Comparison of ENCODE assay signal across 9 cellular contexts in the genomic region with DNA sequence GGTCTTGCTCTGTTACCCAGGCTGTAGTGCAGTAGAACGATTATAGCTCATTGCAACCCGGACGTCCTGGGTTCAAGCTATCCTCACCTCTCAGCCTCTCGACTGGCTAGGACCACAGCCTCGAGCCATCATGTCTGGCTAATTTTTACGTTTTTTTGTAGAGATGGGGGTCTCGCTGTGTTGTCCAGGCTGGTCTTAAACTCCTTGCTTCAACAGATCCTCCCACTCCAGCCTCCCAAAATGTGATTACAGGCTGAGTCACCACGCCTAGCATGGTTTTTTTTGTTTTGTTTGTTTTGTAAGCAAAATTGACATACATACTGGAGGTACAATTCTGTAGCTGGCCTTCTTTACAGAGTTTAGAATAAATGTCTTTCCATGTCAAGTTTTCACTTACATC. TPM values are rescaled to one million over a fixed set of nuclear protein-coding genes. Genes with fewer than 3 reads are reported as not detected.
DNase-seq lines count a peak whose midpoint lies in the region; ATAC-seq, FAIRE-seq and TF ChIP-seq lines count a peak whose summit lies in the region.
"Had no signal": no experiment of that assay in that cellular context is flagged by ENCODE, and none has a peak within 500 bp of the region (broad histone marks: within the 10 kb centered on the region; RNA-seq: fewer than 3 reads in every experiment).

No MANE protein-coding gene starts in this region.

- no peak overlapping the region for H2AFZ ChIP-seq in keratinocyte (ENCODE audit: control insufficient read depth, low read length)

- H3K79me2 ChIP-seq in keratinocyte (ENCODE audit: control insufficient read depth, insufficient read depth, low read length), result peaks cover 20% of the 10 kb centered on the region

- H3K36me3 ChIP-seq in keratinocyte (ENCODE audit: control insufficient read depth in 2 of 2, extremely low read depth in 1 of 2, insufficient read depth in 2 of 2, low read length in 2 of 2) (peaks cover 3 to 9% of the 10 kb centered on the region in 2 experiments), subcutaneous abdominal adipose tissue (ENCODE audit: control insufficient read depth in 5 of 5, insufficient read depth in 5 of 5, low read length in 5 of 5) (peaks cover 9 to 22% (median 15%) of the 10 kb centered on the region in 5 donors)

- H3K4me1 ChIP-seq in keratinocyte (ENCODE audit: control insufficient read depth, extremely low read depth, insufficient read depth, low read length), result peaks cover 3% of the 10 kb centered on the region
- H3K4me1 ChIP-seq in subcutaneous abdominal adipose tissue (ENCODE audit: control insufficient read depth in 5 of 5, insufficient read depth in 5 of 5, low read length in 5 of 5), result peaks cover 2 to 30% (median 28%) of the 10 kb centered on the region in 5 donors

- peaks cover 8% of the 10 kb centered on the region for H3K36me3 Mint-ChIP-seq in activated naive CD4-positive, alpha-beta T cell treated with anti-CD3 and anti-CD28 coated beads for 36 hours (ENCODE audit: low read depth)
- peaks cover 19% of the 10 kb centered on the region for H3K36me3 Mint-ChIP-seq in activated CD4-positive, alpha-beta memory T cell treated with anti-CD3 and anti-CD28 coated beads, Interleukin-2, amount 10 ng/mL, durations not matched to agents 7 days and 5 days (ENCODE audit: low read depth)

- dilution Hi-C loops in keratinocyte (cut with MboI; ENCODE audit: extremely low pct_ligation_motif_present, low sequenced_read_pairs), result no loop called here

- peak overlapping the region in 2 of 3 experiments; percentile 77 to 87 for H3K4me3 ChIP-seq in keratinocyte (ENCODE audit: control insufficient read depth in 2 of 3, extremely low read depth in 1 of 3, insufficient read depth in 2 of 3, low read depth in 1 of 3, low read length in 3 of 3)
- peak overlapping the region; percentile 29 to 98 (median 92) for H3K4me3 ChIP-seq in subcutaneous abdominal adipose tissue (ENCODE audit: low read depth in 1 of 5, low read length in 5 of 5)

- no peaks in the 10 kb centered on the region for H3K9me1 ChIP-seq in keratinocyte (ENCODE audit: control insufficient read depth, extremely low read depth, insufficient read depth, low read length)

- intact Hi-C loops in activated naive CD4-positive, alpha-beta T cell treated with anti-CD3 and anti-CD28 coated beads for 36 hours (cut with micrococcal nuclease), result loop anchor here (5.0 kb wide), 1 partner anchor 36 kb away; no protein-coding TSS in a partner anchor

- H3K9me3 ChIP-seq in keratinocyte (ENCODE audit: control insufficient read depth, low read depth, low read length) (no peaks in the 10 kb centered on the region), subcutaneous abdominal adipose tissue (ENCODE audit: control insufficient read depth in 5 of 5, low read length in 5 of 5) (no peaks in the 10 kb centered on the region)

- peak overlapping the region; percentile 99 for H3K4me3 Mint-ChIP-seq in activated naive CD4-positive, alpha-beta T cell treated with anti-CD3 and anti-CD28 coated beads for 36 hours
- peak overlapping the region; percentile 95 for H3K4me3 Mint-ChIP-seq in activated CD4-positive, alpha-beta memory T cell treated with anti-CD3 and anti-CD28 coated beads, Interleukin-2, amount 10 ng/mL, durations not matched to agents 7 days and 5 days

- H3K27ac Mint-ChIP-seq in activated naive CD4-positive, alpha-beta T cell treated with anti-CD3 and anti-CD28 coated beads for 36 hours, result no peak overlapping the region
- no peak overlapping the region for H3K27ac Mint-ChIP-seq in activated CD4-positive, alpha-beta memory T cell treated with anti-CD3 and anti-CD28 coated beads, Interleukin-2, amount 10 ng/mL, durations not matched to agents 7 days and 5 days

- no peak for ATAC-seq in HG02588 (IDR thresholded peaks at IDR 0.05; ENCODE audit: unreplicated experiment)

- H3K4me1 Mint-ChIP-seq in activated naive CD4-positive, alpha-beta T cell treated with anti-CD3 and anti-CD28 coated beads for 36 hours (ENCODE audit: low read depth), result peaks cover 15% of the 10 kb centered on the region
- H3K4me1 Mint-ChIP-seq in activated CD4-positive, alpha-beta memory T cell treated with anti-CD3 and anti-CD28 coated beads, Interleukin-2, amount 10 ng/mL, durations not matched to agents 7 days and 5 days, result peaks cover 27% of the 10 kb centered on the region

- DNase-seq in activated naive CD4-positive, alpha-beta T cell treated with anti-CD3 and anti-CD28 coated beads for 36 hours, result no peak
- DNase-seq in activated naive CD4-positive, alpha-beta T cell treated with anti-CD3 and anti-CD28 coated beads, Interleukin-2, amount 50 U/mL, for 16 hours, result no peak
- no peak for DNase-seq in activated CD4-positive, alpha-beta memory T cell treated with anti-CD3 and anti-CD28 coated beads, Interleukin-2, amount 10 ng/mL, durations not matched to agents 7 days and 5 days
- DNase-seq in keratinocyte (ENCODE audit: low read depth, low spot score) (no peak), NCI-H187 treated with DMSO at 0.1 percent for 48 hours (lab: John Stamatoyannopoulos, UW) (no peak), middle frontal gyrus (ENCODE audit: extremely low spot score, low spot score) (no peak)

- H3K9ac ChIP-seq in keratinocyte (ENCODE audit: control insufficient read depth, extremely low read depth, insufficient read depth, low read length) (no peak overlapping the region), subcutaneous abdominal adipose tissue (ENCODE audit: low read length in 5 of 5) (no peak overlapping the region)

- H3K27me3 ChIP-seq in keratinocyte (ENCODE audit: control insufficient read depth, extremely low read depth, insufficient read depth, low read length) (no peaks in the 10 kb centered on the region), subcutaneous abdominal adipose tissue (ENCODE audit: control insufficient read depth in 5 of 5, insufficient read depth in 4 of 5, low read length in 5 of 5) (no peaks in the 10 kb centered on the region)

- no peak for FAIRE-seq in keratinocyte (lab: Jason Lieb, UNC)

- H3K9me3 Mint-ChIP-seq in activated naive CD4-positive, alpha-beta T cell treated with anti-CD3 and anti-CD28 coated beads for 36 hours, result no peaks in the 10 kb centered on the region
- H3K9me3 Mint-ChIP-seq in activated CD4-positive, alpha-beta memory T cell treated with anti-CD3 and anti-CD28 coated beads, Interleukin-2, amount 10 ng/mL, durations not matched to agents 7 days and 5 days, result no peaks in the 10 kb centered on the region

- peak overlapping the region; percentile 100 for H3K4me2 ChIP-seq in keratinocyte (ENCODE audit: control insufficient read depth, extremely low read depth, insufficient read depth, low read depth, low read length)

- H3K27ac ChIP-seq in keratinocyte (ENCODE audit: control insufficient read depth, insufficient read depth, low read length), result no peak overlapping the region
- no peak overlapping the region for H3K27ac ChIP-seq in subcutaneous abdominal adipose tissue (ENCODE audit: low read depth, low read length)

- no peaks in the 10 kb centered on the region for H4K20me1 ChIP-seq in keratinocyte (ENCODE audit: control insufficient read depth, extremely low read depth, insufficient read depth, low read length)

- H3K27me3 Mint-ChIP-seq in activated naive CD4-positive, alpha-beta T cell treated with anti-CD3 and anti-CD28 coated beads for 36 hours (ENCODE audit: low read depth), result no peaks in the 10 kb centered on the region
- H3K27me3 Mint-ChIP-seq in activated CD4-positive, alpha-beta memory T cell treated with anti-CD3 and anti-CD28 coated beads, Interleukin-2, amount 10 ng/mL, durations not matched to agents 7 days and 5 days, result no peaks in the 10 kb centered on the region

- TF ChIP-seq CTCF in keratinocyte (optimal IDR thresholded peaks at IDR 0.05 in 1 of 3, IDR thresholded peaks at IDR 0.05 in 1 of 3, conservative IDR thresholded peaks at IDR 0.05 in 1 of 3; ENCODE audit: extremely low read depth in 1 of 3, insufficient read depth in 2 of 3, low read length in 3 of 3), result no peak

- POLR2A ChIA-PET in activated CD4-positive, alpha-beta memory T cell treated with anti-CD3 and anti-CD28 coated beads, Interleukin-2, amount 10 ng/mL, durations not matched to agents 7 days and 5 days (lab: Charles Lee), result interaction anchor here (0.7 to 7.9 kb wide), 11 partner anchors 10 to 211 kb away, joined by 3 to 94 read pairs (median 4); a partner anchor contains a TSS

- CTCF ChIA-PET in activated naive CD4-positive, alpha-beta T cell treated with anti-CD3 and anti-CD28 coated beads for 36 hours (lab: Charles Lee), result interaction anchor here (0.7 to 2.7 kb wide), 13 partner anchors 8 to 212 kb away, joined by 3 to 24 read pairs (median 6); no protein-coding TSS in a partner anchor
- CTCF ChIA-PET in activated CD4-positive, alpha-beta memory T cell treated with anti-CD3 and anti-CD28 coated beads, Interleukin-2, amount 10 ng/mL, durations not matched to agents 7 days and 5 days (lab: Charles Lee), result interaction anchor here (0.6 to 11.2 kb wide), 14 partner anchors 9 to 212 kb away, joined by 3 to 188 read pairs (median 4); a partner anchor contains a TSS

RNA-seq across cellular contexts. Expression of a gene that starts 1.0 kb away (rescaled TPM):
- 100 to 1,000 TPM; 138 to 144 TPM for total RNA-seq in activated naive CD4-positive, alpha-beta T cell treated with anti-CD3 and anti-CD28 coated beads for 36 hours
- total RNA-seq in activated CD4-positive, alpha-beta memory T cell treated with anti-CD3 and anti-CD28 coated beads, Interleukin-2, amount 10 ng/mL, durations not matched to agents 7 days and 5 days, result 100 to 1,000 TPM; 127 to 128 TPM
- polyA plus RNA-seq in keratinocyte, result 265 to 477 TPM (median 365 TPM) in 3 replicates
- 73.5 TPM for polyA plus RNA-seq in keratinocyte (2011; ENCODE audit: low read depth)
- 298 and 425 TPM in 2 replicates for polyA plus RNA-seq in keratinocyte (2011; cell fraction: cytosol; rRNA removed)
- 134 and 139 TPM in 2 replicates for polyA plus RNA-seq in keratinocyte (2011; cell fraction: nucleus; rRNA removed)
- 271 and 349 TPM in 2 replicates for polyA plus RNA-seq in keratinocyte (2012; ENCODE audit: low replicate concordance)
- polyA minus RNA-seq in keratinocyte, result 85.1 to 119 TPM (median 97.4 TPM) in 3 replicates
- 52.0 TPM for polyA minus RNA-seq in keratinocyte (2011; cell fraction: cytosol; rRNA and poly(A)+ RNA removed)
- 21.5 and 28.5 TPM in 2 replicates for polyA minus RNA-seq in keratinocyte (2011; cell fraction: nucleus; rRNA and poly(A)+ RNA removed)

RNA-seq across cellular contexts. Expression of a gene that starts 17.7 kb away (rescaled TPM):
- under 1 TPM; 0.14 to 0.37 TPM for total RNA-seq in activated naive CD4-positive, alpha-beta T cell treated with anti-CD3 and anti-CD28 coated beads for 36 hours
- under 1 TPM; 0.35 to 0.55 TPM for total RNA-seq in activated CD4-positive, alpha-beta memory T cell treated with anti-CD3 and anti-CD28 coated beads, Interleukin-2, amount 10 ng/mL, durations not matched to agents 7 days and 5 days
- polyA plus RNA-seq in keratinocyte, result 0.36 to 0.92 TPM (median 0.81 TPM) in 3 replicates
- polyA plus RNA-seq in keratinocyte (2011; ENCODE audit: low read depth), result 1.3 TPM
- 0.42 and 0.70 TPM in 2 replicates for polyA plus RNA-seq in keratinocyte (2011; cell fraction: cytosol; rRNA removed)
- 0.65 and 0.89 TPM in 2 replicates for polyA plus RNA-seq in keratinocyte (2011; cell fraction: nucleus; rRNA removed)
- polyA plus RNA-seq in keratinocyte (2012; ENCODE audit: low replicate concordance), result 0.38 and 0.78 TPM in 2 replicates
- 0.13 to 0.99 TPM (median 0.16 TPM) in 3 replicates for polyA minus RNA-seq in keratinocyte
- not detected for polyA minus RNA-seq in keratinocyte (2011; cell fraction: cytosol; rRNA and poly(A)+ RNA removed)
- polyA minus RNA-seq in keratinocyte (2011; cell fraction: nucleus; rRNA and poly(A)+ RNA removed), result 0.63 TPM in 1 of 2 replicates, not detected in the other
- total RNA-seq: mononuclear cell had no signal

RNA-seq across cellular contexts. Expression of a gene that starts 42.5 kb away (rescaled TPM):
- not detected for total RNA-seq in activated naive CD4-positive, alpha-beta T cell treated with anti-CD3 and anti-CD28 coated beads for 36 hours
- total RNA-seq in activated CD4-positive, alpha-beta memory T cell treated with anti-CD3 and anti-CD28 coated beads, Interleukin-2, amount 10 ng/mL, durations not matched to agents 7 days and 5 days, result not detected
- polyA plus RNA-seq in keratinocyte, result not detected in 3 replicates
- polyA plus RNA-seq in keratinocyte (2011; ENCODE audit: low read depth), result not detected
- polyA plus RNA-seq in keratinocyte (2011; cell fraction: cytosol; rRNA removed), result not detected in 2 replicates
- not detected in 2 replicates for polyA plus RNA-seq in keratinocyte (2011; cell fraction: nucleus; rRNA removed)
- polyA plus RNA-seq in keratinocyte (2012; ENCODE audit: low replicate concordance), result not detected in 2 replicates
- not detected in 3 replicates for polyA minus RNA-seq in keratinocyte
- not detected for polyA minus RNA-seq in keratinocyte (2011; cell fraction: cytosol; rRNA and poly(A)+ RNA removed)
- polyA minus RNA-seq in keratinocyte (2011; cell fraction: nucleus; rRNA and poly(A)+ RNA removed), result not detected in 2 replicates
- total RNA-seq: mononuclear cell had no signal
